Comparison of ENCODE assay signal across 14 cellular contexts in genomic region chr5:96149546-96149945, GRCh38.
A peak's percentile ranks its signal among the peaks of the same experiment; 100 is the strongest.
DNase-seq lines count a peak whose midpoint lies in the region; ATAC-seq and TF ChIP-seq lines count a peak whose summit lies in the region.
"Had no signal": no experiment of that assay in that cellular context is flagged by ENCODE, and none has a peak within 500 bp of the region (broad histone marks: within the 10 kb centered on the region; RNA-seq: fewer than 3 reads in every experiment).

No MANE protein-coding gene starts in this region.

- no peak overlapping the region for H3K4me3 Mint-ChIP-seq in stimulated activated effector memory CD8-positive, alpha-beta T cell treated with anti-CD3 and anti-CD28 coated beads, Interleukin-12 subunit alpha, Interleukin-12 subunit beta, amount 100 ng/mL, for 72 hours
- H3K4me3 Mint-ChIP-seq: activated B cell treated with CpG ODN at 0.5 μM for 24 hours, T-cell had no signal

- H3K4me1 ChIP-seq in suprapubic skin, result peaks cover 38% of the 10 kb centered on the region

- H3K36me3 Mint-ChIP-seq in stimulated activated effector memory CD8-positive, alpha-beta T cell treated with anti-CD3 and anti-CD28 coated beads, Interleukin-12 subunit alpha, Interleukin-12 subunit beta, amount 100 ng/mL, for 72 hours, result no peaks in the 10 kb centered on the region
- H3K36me3 Mint-ChIP-seq: T-cell had no signal

- H3K9me3 Mint-ChIP-seq in stimulated activated effector memory CD8-positive, alpha-beta T cell treated with anti-CD3 and anti-CD28 coated beads, Interleukin-12 subunit alpha, Interleukin-12 subunit beta, amount 100 ng/mL, for 72 hours, result no peaks in the 10 kb centered on the region
- H3K9me3 Mint-ChIP-seq: activated B cell treated with CpG ODN at 0.5 μM for 24 hours, T-cell had no signal

- no peaks in the 10 kb centered on the region for H3K36me3 ChIP-seq in suprapubic skin

- peaks cover 12% of the 10 kb centered on the region for H3K4me1 Mint-ChIP-seq in stimulated activated effector memory CD8-positive, alpha-beta T cell treated with anti-CD3 and anti-CD28 coated beads, Interleukin-12 subunit alpha, Interleukin-12 subunit beta, amount 100 ng/mL, for 72 hours
- H3K4me1 Mint-ChIP-seq: activated B cell treated with CpG ODN at 0.5 μM for 24 hours, T-cell had no signal

- no peak for TF ChIP-seq POLR2A in suprapubic skin (IDR thresholded peaks at IDR 0.05)

- H3K27ac Mint-ChIP-seq in stimulated activated effector memory CD8-positive, alpha-beta T cell treated with anti-CD3 and anti-CD28 coated beads, Interleukin-12 subunit alpha, Interleukin-12 subunit beta, amount 100 ng/mL, for 72 hours, result no peak overlapping the region
- H3K27ac Mint-ChIP-seq: activated B cell treated with CpG ODN at 0.5 μM for 24 hours, T-cell had no signal

- ATAC-seq in GM18502 (IDR thresholded peaks at IDR 0.05; ENCODE audit: poor library complexity, unreplicated experiment), result no peak
- no peak for ATAC-seq in stimulated activated effector memory CD8-positive, alpha-beta T cell treated with anti-CD3 and anti-CD28 coated beads, Interleukin-12 subunit alpha, Interleukin-12 subunit beta, amount 100 ng/mL, for 72 hours
- ATAC-seq: T-cell had no signal

- TF ChIP-seq EP300 in suprapubic skin (IDR thresholded peaks at IDR 0.05), result no peak

- H3K4me3 ChIP-seq in suprapubic skin, result no peak overlapping the region

- no peaks in the 10 kb centered on the region for H3K27me3 ChIP-seq in suprapubic skin

- no peaks in the 10 kb centered on the region for H3K9me3 ChIP-seq in suprapubic skin

- peak overlapping the region; percentile 0 for H3K27ac ChIP-seq in suprapubic skin

- TF ChIP-seq CTCF in suprapubic skin (IDR thresholded peaks at IDR 0.05), result no peak

- peak; percentile 76 for DNase-seq in HPDE6-E6E7 (ENCODE audit: extremely low spot score)
- DNase-seq in amniotic stem cell (lab: John Stamatoyannopoulos, UW), result peak; percentile 62
- peak; percentile 14 for DNase-seq in fibroblast of the conjunctiva (ENCODE audit: low read depth)
- no peak for DNase-seq in suprapubic skin (ENCODE audit: low spot score in 2 of 2)
- DNase-seq in SKM-1 treated with dmso at 0.1 percent for 144 hours (lab: John Stamatoyannopoulos, UW; ENCODE audit: unreplicated experiment), result no peak
- DNase-seq in stimulated activated effector memory CD8-positive, alpha-beta T cell treated with anti-CD3 and anti-CD28 coated beads, Interleukin-12 subunit alpha, Interleukin-12 subunit beta, amount 100 ng/mL, for 72 hours (ENCODE audit: low spot score in 2 of 2), result no peak
- DNase-seq: activated B cell treated with CpG ODN at 0.5 μM for 24 hours; activated naive CD4-positive, alpha-beta T cell; glutamatergic neuron; NCI-H1930; NCI-H748 treated with DMSO at 0.1 percent for 48 hours; small intestine; T-cell had no signal

- 61% methylated on average over 1 of the region's 1 CpG for WGBS in suprapubic skin

Comparison
In these comparisons a context has a peak if more than half of its experiments do, and no peak if none do; other contexts are left out.
1. DNase-seq: peak in HPDE6-E6E7 (single experiment), amniotic stem cell (single experiment) and fibroblast of the conjunctiva (single experiment); none in suprapubic skin (0 of 2), SKM-1 treated with dmso at 0.1 percent for 144 hours (single experiment) and stimulated activated effector memory CD8-positive, alpha-beta T cell treated with anti-CD3 and anti-CD28 coated beads, Interleukin-12 subunit alpha, Interleukin-12 subunit beta, amount 100 ng/mL, for 72 hours (0 of 2).